Comparison of ENCODE assay signal across 1 cellular context in genomic region chr16:85276258-85276657, GRCh38.
A peak's percentile ranks its signal among the peaks of the same experiment; 100 is the strongest.
TF ChIP-seq lines count a peak whose summit lies in the region.

No MANE protein-coding gene starts in this region.

TF ChIP-seq in HepG2, 621 proteins besides CTCF, POLR2A, EP300 and RAD21:
- TF ChIP-seq ZBTB40 (IDR thresholded peaks at IDR 0.05) (no peak), ZBTB40 (CRISPR knock-in tag; IDR thresholded peaks at IDR 0.05) (peak; percentile 10; the same call in 1 of the 2 replicates), DZIP1 (CRISPR knock-in tag; IDR thresholded peaks at IDR 0.05) (0 out of 2 replicates have a peak, but pooled peaks have one; percentile 19), ZNF891 (CRISPR knock-in tag; IDR thresholded peaks at IDR 0.05) (0 out of 2 replicates have a peak, but pooled peaks have one; percentile 13), ZNF574 (CRISPR knock-in tag; IDR thresholded peaks at IDR 0.05) (no peak), ZNF441 (CRISPR knock-in tag; IDR thresholded peaks at IDR 0.05; ENCODE audit: borderline replicate concordance) (no peak), ELF1 (CRISPR knock-in tag; IDR thresholded peaks at IDR 0.05) (no peak), YY1 (IDR thresholded peaks at IDR 0.05; ENCODE audit: insufficient read depth, insufficient replicate concordance, low read depth, low read length) (no peak)
